9 cellular contexts compared by ENCODE assay signal in genomic region chr21:37074195-37074510, GRCh38. TPM values are rescaled to one million over a fixed set of nuclear protein-coding genes. Genes with fewer than 3 reads are reported as not detected.
DNase-seq lines count a peak whose midpoint lies in the region; FAIRE-seq and TF ChIP-seq lines count a peak whose summit lies in the region.
"Had no signal": no experiment of that assay in that cellular context is flagged by ENCODE, and none has a peak within 500 bp of the region (broad histone marks: within the 10 kb centered on the region; RNA-seq: fewer than 3 reads in every experiment).

No MANE protein-coding gene starts in this region.

- H3K23me2 ChIP-seq in H1 (ENCODE audit: low read depth, low read length), result peaks cover 12% of the 10 kb centered on the region

- peak overlapping the region; percentile 82; the same call in 1 of the 2 replicates for H4K8ac ChIP-seq in H1 (ENCODE audit: extremely low read depth, insufficient read depth, low read length)

- no peak overlapping the region for H3K27ac ChIP-seq in H1 (ENCODE audit: low read depth, low read length)

- H3K56ac ChIP-seq in H1 (replicated peaks; ENCODE audit: insufficient read length, low read depth, low read length), result no peak overlapping the region

- no peak for TF ChIP-seq POLR2A in H1 (IDR thresholded peaks at IDR 0.05; ENCODE audit: control extremely low read depth in 1 of 2, low read depth in 2 of 2, low read length in 2 of 2)

- no peak overlapping the region for H4K5ac ChIP-seq in H1 (ENCODE audit: insufficient read length, low read depth, low read length)

- H3K4me1 ChIP-seq in NT2/D1 (ENCODE audit: insufficient read depth, insufficient read length) (peaks cover 11% of the 10 kb centered on the region), H1 (replicated peaks in 1 of 4; ENCODE audit: control insufficient read depth in 3 of 4, insufficient read depth in 4 of 4, low read length in 3 of 4) (peaks cover 3 to 11% (median 8%) of the 10 kb centered on the region in 4 experiments)

- peaks cover 0 to 38% of the 10 kb centered on the region in 2 experiments; a peak in 2 of 4 replicates for H3K79me2 ChIP-seq in H1 (ENCODE audit: control insufficient read depth in 1 of 2, insufficient read depth in 2 of 2, low read length in 2 of 2)

- H3K4me3 ChIP-seq in NT2/D1 (ENCODE audit: insufficient read length, low read depth), result peak overlapping the region; percentile 91
- H3K4me3 ChIP-seq in H1 (ENCODE audit: extremely low read depth in 1 of 4, insufficient read depth in 2 of 4, low read depth in 3 of 4, low read length in 4 of 4), result peak overlapping the region; percentile 35 to 70 (median 60)

- no peak overlapping the region for H4K91ac ChIP-seq in H1 (replicated peaks; ENCODE audit: insufficient read length, low read length)

- TF ChIP-seq EP300 in H1 (IDR thresholded peaks at IDR 0.05; ENCODE audit: borderline replicate concordance in 1 of 2, low read depth in 2 of 2, low read length in 2 of 2), result no peak

- H3K4me1 Mint-ChIP-seq in nephron progenitor cell, result peaks cover 45% of the 10 kb centered on the region

- POLR2A ChIA-PET in H1 (lab: Charles Lee; ENCODE audit: partially characterized antibody), result interaction anchor here (0.7 kb wide), 1 partner anchor 153 kb away, joined by 5 read pairs; no protein-coding TSS in a partner anchor

- H3K27me3 ChIP-seq in NT2/D1 (ENCODE audit: insufficient read depth, insufficient read length) (peaks cover 17% of the 10 kb centered on the region), H1 (replicated peaks in 1 of 4; ENCODE audit: control insufficient read depth in 3 of 4, extremely low read depth in 1 of 4, insufficient read depth in 3 of 4, low read length in 3 of 4) (peaks cover 3 to 22% (median 17%) of the 10 kb centered on the region in 4 experiments; a peak in 6 of 7 replicates)

- H3K27me3 Mint-ChIP-seq in nephron progenitor cell (ENCODE audit: low read depth, poor library complexity), result no peaks in the 10 kb centered on the region

- no peak overlapping the region for H2BK20ac ChIP-seq in H1 (ENCODE audit: low read length)

- DNase-seq in NCI-H2171 treated with DMSO at 0.1 percent for 48 hours (lab: John Stamatoyannopoulos, UW), result peak; percentile 44
- DNase-seq in NCI-H2171 (lab: John Stamatoyannopoulos, UW), result no peak
- DNase-seq in NT2/D1 (ENCODE audit: low read depth, low spot score), result no peak
- DNase-seq in H1 (ENCODE audit: low read depth in 1 of 2, low spot score in 2 of 2), result no peak
- peak; percentile 35 for DNase-seq in nephron progenitor cell
- DNase-seq in KG1 (lab: John Stamatoyannopoulos, UW), result no peak
- no peak for DNase-seq in DMS114 treated with DMSO at 0.1 percent for 48 hours (lab: John Stamatoyannopoulos, UW; ENCODE audit: unreplicated experiment)
- DNase-seq in D721Med (ENCODE audit: insufficient read length, low spot score), result no peak

- no peak overlapping the region for H3K14ac ChIP-seq in H1 (ENCODE audit: insufficient read length)

- no peak overlapping the region for H2BK120ac ChIP-seq in H1 (replicated peaks; ENCODE audit: low read depth, low read length)

- no peak overlapping the region for H2AK5ac ChIP-seq in H1 (ENCODE audit: low read depth, low read length)

- H3K27ac Mint-ChIP-seq in nephron progenitor cell, result peak overlapping the region; percentile 98

- H3K23ac ChIP-seq in H1 (ENCODE audit: insufficient read length), result no peak overlapping the region

- H3K9me3 ChIP-seq in NT2/D1 (ENCODE audit: insufficient read depth, low read length) (no peaks in the 10 kb centered on the region; the same call in 1 of the 2 replicates), H1 (ENCODE audit: insufficient read depth in 2 of 2, low read depth in 1 of 2, low read length in 1 of 2) (no peaks in the 10 kb centered on the region; a peak in 1 of 4 replicates)

- WGBS in H1 (ENCODE audit: extremely low coverage in 1 of 2, insufficient coverage in 1 of 2, insufficient read length in 1 of 2, insufficient replicate concordance in 2 of 2, low coverage in 1 of 2, low lambda C conversion rate in 2 of 2, missing lambda C conversion rate in 1 of 2), 2 experiments, result 5% methylated on average over 13 of the region's 14 CpGs; no CpG with 5 or more reads in 1 of the 2 experiments

- peak overlapping the region; percentile 79 to 99 for H3K4me2 ChIP-seq in H1 (ENCODE audit: insufficient read depth in 1 of 2, low read depth in 2 of 2, low read length in 2 of 2)

- no peak for TF ChIP-seq RAD21 in H1 (IDR thresholded peaks at IDR 0.05 in 1 of 2, conservative IDR thresholded peaks at IDR 0.05 in 1 of 2; ENCODE audit: low read depth in 2 of 2, low read length in 2 of 2)

- no peak overlapping the region for H2BK15ac ChIP-seq in H1 (ENCODE audit: low read length)

- H3K4me3 Mint-ChIP-seq in nephron progenitor cell, result peak overlapping the region; percentile 95

- H2BK5ac ChIP-seq in H1 (ENCODE audit: low read depth, low read length), result no peak overlapping the region

- no peak for FAIRE-seq in H1 (lab: Jason Lieb, UNC)
- no peak for FAIRE-seq in D721Med (lab: Jason Lieb, UNC)
- FAIRE-seq: colon had no signal

- H3K36me3 ChIP-seq in NT2/D1 (ENCODE audit: insufficient read depth, insufficient read length, low read length), result peaks cover 8% of the 10 kb centered on the region
- no peaks in the 10 kb centered on the region; a peak in 1 of 8 replicates for H3K36me3 ChIP-seq in H1 (ENCODE audit: control insufficient read depth in 2 of 4, insufficient read depth in 4 of 4, low read length in 3 of 4)

- no peak overlapping the region for H3K4ac ChIP-seq in H1 (replicated peaks; ENCODE audit: insufficient read length, low read depth, low read length)

- peaks cover 34% of the 10 kb centered on the region for H3K36me3 Mint-ChIP-seq in nephron progenitor cell (ENCODE audit: low read depth)

- H3K9me3 Mint-ChIP-seq in nephron progenitor cell, result peaks cover 25% of the 10 kb centered on the region

- H2BK12ac ChIP-seq in H1 (ENCODE audit: low read depth, low read length), result no peak overlapping the region

- H3K9ac ChIP-seq in NT2/D1 (ENCODE audit: insufficient read length, low read depth), result peak overlapping the region; percentile 91
- H3K9ac ChIP-seq in H1 (replicated peaks in 1 of 4; ENCODE audit: extremely low read depth in 1 of 4, low read depth in 3 of 4, low read length in 3 of 4), result 0 out of 7 replicates have a peak overlapping the region, but pooled peaks of 1 of the 4 experiments have one; percentile 6

- H3K18ac ChIP-seq in H1 (ENCODE audit: extremely low read depth, low read length), result 0 out of 2 replicates have a peak overlapping the region, but pooled peaks have one; percentile 38

- no peak overlapping the region for H2AFZ ChIP-seq in H1 (ENCODE audit: low read length)

- peaks cover 5% of the 10 kb centered on the region; the same call in 1 of the 2 replicates for H3K79me1 ChIP-seq in H1 (ENCODE audit: low read depth, low read length)

- TF ChIP-seq CTCF in H1 (IDR thresholded peaks at IDR 0.05; ENCODE audit: control extremely low read depth in 1 of 3, insufficient read depth in 1 of 3, low read depth in 1 of 3, low read length in 3 of 3), result no peak
- TF ChIP-seq CTCF in nephron progenitor cell (IDR thresholded peaks at IDR 0.05), result no peak
- no peak for TF ChIP-seq CTCF in D721Med (IDR thresholded peaks at IDR 0.05; ENCODE audit: insufficient read depth, missing control alignments)

- H4K20me1 ChIP-seq in H1 (replicated peaks in 1 of 2; ENCODE audit: control insufficient read depth in 1 of 2, insufficient read depth in 2 of 2, low read length in 2 of 2), result peaks cover 3 to 7% of the 10 kb centered on the region in 2 experiments

- CTCF ChIA-PET in H1 (lab: Charles Lee; ENCODE audit: partially characterized antibody), result no interaction called here

TF ChIP-seq in H1, 55 proteins besides CTCF, POLR2A, EP300 and RAD21:
- TF ChIP-seq CBX5 (IDR thresholded peaks at IDR 0.05; ENCODE audit: low read depth, low read length), result no peak
- TF ChIP-seq CBX8 (IDR thresholded peaks at IDR 0.05; ENCODE audit: borderline replicate concordance, low read depth, low read length), result 0 out of 2 replicates have a peak, but pooled peaks have one; percentile 18
- peak; percentile 65 for TF ChIP-seq EZH2 (IDR thresholded peaks at IDR 0.05; ENCODE audit: low read depth, low read length, severe bottlenecking)

RNA-seq across cellular contexts. Expression of gene TTC3, which starts 1.1 kb away (rescaled TPM):
- total RNA-seq in H1 (2021; fragmentation: NEBNext Ultra II Directional; extraction: Animal tissue kit (Norgen Biotek cat#: 25700)), result 36.2 and 39.8 TPM in 2 replicates
- polyA plus RNA-seq in H1 (2011; rRNA removed), result 6.5 and 11.0 TPM in 2 replicates
- polyA plus RNA-seq in H1 (2011; cell fraction: cytosol; rRNA removed), result 9.7 TPM
- 65.0 TPM for polyA plus RNA-seq in H1 (2011; cell fraction: nucleus; rRNA removed)
- 21.2 to 24.7 TPM (median 22.9 TPM) in 4 replicates for polyA plus RNA-seq in H1 (2012, experiment 1 of 2)
- 1.8 TPM for polyA plus RNA-seq in H1 (2012, experiment 2 of 2)
- 53.8 TPM for polyA plus RNA-seq in H1 (2013, experiment 1 of 2)
- polyA plus RNA-seq in H1 (2013, experiment 2 of 2), result 44.3 TPM
- polyA minus RNA-seq in H1 (2011; rRNA and poly(A)+ RNA removed), result 21.6 and 47.9 TPM in 2 replicates
- 20.0 TPM for polyA minus RNA-seq in H1 (2011; cell fraction: cytosol; rRNA and poly(A)+ RNA removed)
- 121 TPM for polyA minus RNA-seq in H1 (2011; cell fraction: nucleus; rRNA and poly(A)+ RNA removed)

RNA-seq across cellular contexts. Expression of gene PIGP, which starts 1.3 kb away (rescaled TPM):
- 11.3 and 12.9 TPM in 2 replicates for total RNA-seq in H1 (2021; fragmentation: NEBNext Ultra II Directional; extraction: Animal tissue kit (Norgen Biotek cat#: 25700))
- 10.2 and 18.0 TPM in 2 replicates for polyA plus RNA-seq in H1 (2011; rRNA removed)
- polyA plus RNA-seq in H1 (2011; cell fraction: cytosol; rRNA removed), result 13.6 TPM
- 7.7 TPM for polyA plus RNA-seq in H1 (2011; cell fraction: nucleus; rRNA removed)
- polyA plus RNA-seq in H1 (2012, experiment 1 of 2), result 7.8 to 10.5 TPM (median 8.6 TPM) in 4 replicates
- polyA plus RNA-seq in H1 (2012, experiment 2 of 2), result 13.1 TPM
- polyA plus RNA-seq in H1 (2013, experiment 1 of 2), result 19.8 TPM
- polyA plus RNA-seq in H1 (2013, experiment 2 of 2), result 20.2 TPM
- polyA minus RNA-seq in H1 (2011; rRNA and poly(A)+ RNA removed), result 3.0 and 3.6 TPM in 2 replicates
- polyA minus RNA-seq in H1 (2011; cell fraction: cytosol; rRNA and poly(A)+ RNA removed), result 4.0 TPM
- 9.8 TPM for polyA minus RNA-seq in H1 (2011; cell fraction: nucleus; rRNA and poly(A)+ RNA removed)

Comparison
In these comparisons a context has a peak if more than half of its experiments do, and no peak if none do; other contexts are left out.
1. DNase-seq: peak in NCI-H2171 treated with DMSO at 0.1 percent for 48 hours (single experiment) and nephron progenitor cell (single experiment); none in NCI-H2171 (single experiment), NT2/D1 (single experiment), H1 (0 of 2), KG1 (single experiment), DMS114 treated with DMSO at 0.1 percent for 48 hours (single experiment) and D721Med (single experiment).